Comparison of ENCODE assay signal across 12 cellular contexts in genomic region chr13:50989476-50989875, GRCh38.
A peak's percentile ranks its signal among the peaks of the same experiment; 100 is the strongest.
DNase-seq lines count a peak whose midpoint lies in the region; ATAC-seq and TF ChIP-seq lines count a peak whose summit lies in the region.
"Had no signal": no experiment of that assay in that cellular context is flagged by ENCODE, and none has a peak within 500 bp of the region (broad histone marks: within the 10 kb centered on the region; RNA-seq: fewer than 3 reads in every experiment).

No MANE protein-coding gene starts in this region.

- TF ChIP-seq CTCF in brain microvascular endothelial cell (IDR thresholded peaks at IDR 0.05; ENCODE audit: low read depth, low read length, missing control alignments) (peak; percentile 47), lower lobe of right lung (IDR thresholded peaks at IDR 0.05) (peak; percentile 28), colonic mucosa (IDR thresholded peaks at IDR 0.05) (no peak)

- H3K4me1 Mint-ChIP-seq in naive thymus-derived CD4-positive, alpha-beta T cell = peaks cover 10 to 25% (median 15%) of the 10 kb centered on the region in 7 donors

- DNase-seq in COLO668 (lab: John Stamatoyannopoulos, UW; ENCODE audit: unreplicated experiment) = peak; percentile 81
- peak; percentile 52 to 65 for DNase-seq in NCI-H1930 (lab: John Stamatoyannopoulos, UW)
- no peak for DNase-seq in brain microvascular endothelial cell
- DNase-seq in lower lobe of right lung = no peak
- DNase-seq in colonic mucosa = no peak
- DNase-seq in naive thymus-derived CD4-positive, alpha-beta T cell = no peak
- DNase-seq in posterior vena cava (ENCODE audit: low spot score) = no peak
- DNase-seq: activated naive CD4-positive, alpha-beta T cell; esophagus squamous epithelium; natural killer cell; NCI-H1105 had no signal

- H3K27me3 Mint-ChIP-seq in naive thymus-derived CD4-positive, alpha-beta T cell = peaks cover 0 to 2% (median 0%) of the 10 kb centered on the region in 5 donors

- ATAC-seq in lower lobe of right lung (peak in 1 of 2 donors; percentile 47), GM18498 (IDR thresholded peaks at IDR 0.05; ENCODE audit: unreplicated experiment) (no peak)
- ATAC-seq in naive thymus-derived CD4-positive, alpha-beta T cell = no peak
- ATAC-seq: natural killer cell had no signal

- H3K27ac ChIP-seq in brain microvascular endothelial cell (no peak overlapping the region), lower lobe of right lung (no peak overlapping the region), colonic mucosa (no peak overlapping the region)
- H3K27ac ChIP-seq in naive thymus-derived CD4-positive, alpha-beta T cell (ENCODE audit: low read depth, low read length) = no peak overlapping the region

- H3K4me3 ChIP-seq in brain microvascular endothelial cell (ENCODE audit: low read depth, low read length) = no peak overlapping the region
- H3K4me3 ChIP-seq in lower lobe of right lung = no peak overlapping the region
- H3K4me3 ChIP-seq in colonic mucosa = no peak overlapping the region
- H3K4me3 ChIP-seq in naive thymus-derived CD4-positive, alpha-beta T cell (ENCODE audit: low read length) = no peak overlapping the region
- H3K4me3 ChIP-seq: esophagus squamous epithelium had no signal

- intact Hi-C loops in lower lobe of right lung (cut with DNase I) (no loop called here), colonic mucosa (cut with DNase I) (no loop called here), posterior vena cava (cut with DNase I) (no loop called here)
- intact Hi-C loops in naive thymus-derived CD4-positive, alpha-beta T cell (cut with micrococcal nuclease) = no loop called here

- no peak overlapping the region for H3K27ac Mint-ChIP-seq in naive thymus-derived CD4-positive, alpha-beta T cell
- H3K27ac Mint-ChIP-seq: natural killer cell had no signal

- in situ Hi-C loops in brain microvascular endothelial cell (cut with HindIII; ENCODE audit: low pct_ligation_motif_present, low sequenced_read_pairs) = no loop called here

- POLR2A ChIA-PET in naive thymus-derived CD4-positive, alpha-beta T cell (lab: Charles Lee) = no interaction called here

- CTCF ChIA-PET in naive thymus-derived CD4-positive, alpha-beta T cell (lab: Charles Lee) = no interaction called here

- no peak overlapping the region for H3K9ac ChIP-seq in colonic mucosa (ENCODE audit: low read depth in 2 of 2, low read length in 2 of 2)

- H3K27me3 ChIP-seq in brain microvascular endothelial cell (replicated peaks) (no peaks in the 10 kb centered on the region), lower lobe of right lung (ENCODE audit: low read depth) (no peaks in the 10 kb centered on the region), colonic mucosa (no peaks in the 10 kb centered on the region)
- H3K27me3 ChIP-seq in naive thymus-derived CD4-positive, alpha-beta T cell (ENCODE audit: control insufficient read depth in 2 of 2, insufficient read depth in 2 of 2, low read length in 2 of 2) = no peaks in the 10 kb centered on the region
- H3K27me3 ChIP-seq: esophagus squamous epithelium had no signal

- H3K36me3 ChIP-seq in brain microvascular endothelial cell (replicated peaks) = no peaks in the 10 kb centered on the region
- H3K36me3 ChIP-seq in lower lobe of right lung = no peaks in the 10 kb centered on the region
- no peaks in the 10 kb centered on the region for H3K36me3 ChIP-seq in colonic mucosa
- no peaks in the 10 kb centered on the region for H3K36me3 ChIP-seq in naive thymus-derived CD4-positive, alpha-beta T cell (ENCODE audit: control insufficient read depth in 2 of 3, insufficient read depth in 3 of 3, low read length in 3 of 3)
- H3K36me3 ChIP-seq: esophagus squamous epithelium had no signal

- H3K9me3 ChIP-seq in lower lobe of right lung = no peaks in the 10 kb centered on the region
- no peaks in the 10 kb centered on the region for H3K9me3 ChIP-seq in colonic mucosa
- no peaks in the 10 kb centered on the region for H3K9me3 ChIP-seq in naive thymus-derived CD4-positive, alpha-beta T cell (ENCODE audit: control insufficient read depth in 2 of 3, low read length in 3 of 3)
- H3K9me3 ChIP-seq: esophagus squamous epithelium had no signal

- no peak overlapping the region for H3K4me3 Mint-ChIP-seq in naive thymus-derived CD4-positive, alpha-beta T cell
- H3K4me3 Mint-ChIP-seq: natural killer cell had no signal

- peaks cover 0 to 5% (median 4%) of the 10 kb centered on the region in 5 donors for H3K36me3 Mint-ChIP-seq in naive thymus-derived CD4-positive, alpha-beta T cell
- H3K36me3 Mint-ChIP-seq: natural killer cell had no signal

- H3K9me3 Mint-ChIP-seq in naive thymus-derived CD4-positive, alpha-beta T cell = peaks cover 0 to 15% (median 4%) of the 10 kb centered on the region in 11 donors

- H3K4me1 ChIP-seq in lower lobe of right lung (peaks cover 9% of the 10 kb centered on the region), colonic mucosa (no peaks in the 10 kb centered on the region)
- peaks cover 10 to 11% of the 10 kb centered on the region in 2 donors for H3K4me1 ChIP-seq in naive thymus-derived CD4-positive, alpha-beta T cell (ENCODE audit: control insufficient read depth in 2 of 2, insufficient read depth in 2 of 2, low read length in 2 of 2)

Comparison
In these comparisons a context has a peak if more than half of its experiments do, and no peak if none do; other contexts are left out.
1. DNase-seq: peak in COLO668 (single experiment) and NCI-H1930 (2 of 2); none in brain microvascular endothelial cell (single experiment), lower lobe of right lung (single experiment), colonic mucosa (single experiment), naive thymus-derived CD4-positive, alpha-beta T cell (0 of 9) and posterior vena cava (single experiment).